19 cellular contexts compared by ENCODE assay signal in genomic region chr20:63014287-63014686, GRCh38. TPM values are rescaled to one million over a fixed set of nuclear protein-coding genes. Genes with fewer than 3 reads are reported as not detected.
"Had no signal": no experiment of that assay in that cellular context is flagged by ENCODE, and none has a peak within 500 bp of the region (broad histone marks: within the 10 kb centered on the region; RNA-seq: fewer than 3 reads in every experiment).

No MANE protein-coding gene starts in this region.

- H3K27ac Mint-ChIP-seq: activated naive CD4-positive, alpha-beta T cell treated with anti-CD3 and anti-CD28 coated beads for 36 hours; activated naive CD8-positive, alpha-beta T cell treated with anti-CD3 and anti-CD28 coated beads, Interleukin-2, amount 50 U/mL, for 24 hours; activated T-helper 17 cell treated with anti-CD3 and anti-CD28 coated beads, Interleukin-2, amount 50 U/mL, for 72 hours; effector memory CD8-positive, alpha-beta T cell; natural killer cell; stimulated activated memory B cell treated with anti-CD40 and anti-IgM and Interleukin-4, amounts not matched to agents 10 μg/mL and 1 μg/mL and 100 μg/mL, for 72 hours had no signal

- H3K4me3 ChIP-seq: ascending aorta, heart left ventricle, ovary had no signal

- H3K4me3 Mint-ChIP-seq: activated naive CD4-positive, alpha-beta T cell treated with anti-CD3 and anti-CD28 coated beads for 36 hours; activated naive CD8-positive, alpha-beta T cell treated with anti-CD3 and anti-CD28 coated beads, Interleukin-2, amount 50 U/mL, for 24 hours; activated T-helper 17 cell treated with anti-CD3 and anti-CD28 coated beads, Interleukin-2, amount 50 U/mL, for 72 hours; effector memory CD8-positive, alpha-beta T cell; natural killer cell; stimulated activated memory B cell treated with anti-CD40 and anti-IgM and Interleukin-4, amounts not matched to agents 10 μg/mL and 1 μg/mL and 100 μg/mL, for 72 hours had no signal

- DNase-seq: activated CD4-positive, alpha-beta T cell treated with anti-CD3 and anti-CD28 coated beads, Interleukin-2, amount 50 U/mL, for 48 hours; activated naive CD4-positive, alpha-beta T cell treated with anti-CD3 and anti-CD28 coated beads for 36 hours; activated naive CD8-positive, alpha-beta T cell treated with anti-CD3 and anti-CD28 coated beads, Interleukin-2, amount 50 U/mL, for 24 hours; dermis blood vessel endothelial cell; effector memory CD8-positive, alpha-beta T cell; natural killer cell; ovary; T-helper 1 cell had no signal

- H3K36me3 ChIP-seq: ascending aorta, heart left ventricle, ovary had no signal

- H3K27ac ChIP-seq: ascending aorta, epithelial cell of prostate, heart left ventricle, ovary had no signal

RNA-seq across cellular contexts. Expression of gene BHLHE23, which starts 7.5 kb away (rescaled TPM):
- total RNA-seq: activated naive CD4-positive, alpha-beta T cell treated with anti-CD3 and anti-CD28 coated beads for 36 hours; activated T-helper 17 cell treated with anti-CD3 and anti-CD28 coated beads, Interleukin-2, amount 50 U/mL, for 72 hours; ascending aorta; chondrocyte; dermis blood vessel endothelial cell; fibroblast of lung; frontal cortex; heart left ventricle; lung microvascular endothelial cell; mononuclear cell; natural killer cell; ovary had no signal
- polyA plus RNA-seq: fibroblast of lung, heart left ventricle, ovary, urinary bladder had no signal
